ENCODE assay signal across 20 cellular contexts in the genomic region with DNA sequence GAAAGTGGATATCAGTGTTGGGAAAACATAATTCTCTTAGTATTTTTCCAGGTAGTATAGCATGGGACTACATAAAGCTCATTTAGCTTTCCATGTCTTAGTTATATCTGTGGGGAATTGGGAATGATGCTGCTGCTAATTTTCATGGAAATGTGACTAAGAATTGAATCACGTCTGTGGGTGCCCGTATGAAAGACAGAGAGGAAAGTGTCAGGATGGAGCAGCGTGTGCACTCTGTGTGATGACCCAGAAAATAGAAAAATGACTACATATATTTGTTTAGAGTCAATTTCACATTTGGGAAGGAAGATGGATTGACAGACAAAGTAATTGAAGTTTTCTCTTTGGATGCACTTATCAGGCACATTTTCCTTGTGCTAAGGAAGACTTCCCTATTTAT.
DNase-seq lines count a peak whose midpoint lies in the region; FAIRE-seq and TF ChIP-seq lines count a peak whose summit lies in the region.
"Had no signal": no experiment of that assay in that cellular context is flagged by ENCODE, and none has a peak within 500 bp of the region (broad histone marks: within the 10 kb centered on the region; RNA-seq: fewer than 3 reads in every experiment).

No MANE protein-coding gene starts in this region.

- H3K4me3 ChIP-seq in lower leg skin (ENCODE audit: low read depth, poor library complexity, severe bottlenecking): no peak overlapping the region
- H3K4me3 ChIP-seq: BLaER1 had no signal

- WGBS in lower leg skin, 2 donors: 89 to 92% methylated on average over 3 of the region's 3 CpGs

- TF ChIP-seq POLR2A in lower leg skin (IDR thresholded peaks at IDR 0.05): no peak

- peak; percentile 79 for FAIRE-seq in RCC 7860 (lab: Jason Lieb, UNC)
- FAIRE-seq: A204.1, G401.6, GM12891, GM19239, HTR-8/SVneo had no signal

- DNase-seq in ELR (ENCODE audit: low read depth): peak; percentile 21
- DNase-seq in HT1080 (ENCODE audit: low read depth): peak; percentile 30
- DNase-seq in RCC 7860 (ENCODE audit: low spot score): peak; percentile 33
- DNase-seq in ACHN: no peak
- DNase-seq in lower leg skin (ENCODE audit: low spot score in 2 of 2): no peak
- no peak for DNase-seq in medulla oblongata (ENCODE audit: extremely low spot score)
- DNase-seq: Calu3; CD8-positive, alpha-beta T cell; DMS79 treated with DMSO at 0.1 percent for 48 hours; EL; GOT3; H7; HFFc6; KBM-7 had no signal

- intact Hi-C loops in lower leg skin (cut with DNase I; ENCODE audit: low total_unique reads): no loop called here

- in situ Hi-C loops in ACHN (cut with HindIII; ENCODE audit: low pct_ligation_motif_present, low pct_unique_long_range_greater_than_20kb, low sequenced_read_pairs): no loop called here

- no peak for TF ChIP-seq CTCF in lower leg skin (IDR thresholded peaks at IDR 0.05)

Comparison
In these comparisons a context has a peak if more than half of its experiments do, and no peak if none do; other contexts are left out.
1. DNase-seq: peak in ELR (single experiment), HT1080 (single experiment) and RCC 7860 (single experiment); none in ACHN (single experiment), lower leg skin (0 of 2) and medulla oblongata (single experiment).